In the genomic region with DNA sequence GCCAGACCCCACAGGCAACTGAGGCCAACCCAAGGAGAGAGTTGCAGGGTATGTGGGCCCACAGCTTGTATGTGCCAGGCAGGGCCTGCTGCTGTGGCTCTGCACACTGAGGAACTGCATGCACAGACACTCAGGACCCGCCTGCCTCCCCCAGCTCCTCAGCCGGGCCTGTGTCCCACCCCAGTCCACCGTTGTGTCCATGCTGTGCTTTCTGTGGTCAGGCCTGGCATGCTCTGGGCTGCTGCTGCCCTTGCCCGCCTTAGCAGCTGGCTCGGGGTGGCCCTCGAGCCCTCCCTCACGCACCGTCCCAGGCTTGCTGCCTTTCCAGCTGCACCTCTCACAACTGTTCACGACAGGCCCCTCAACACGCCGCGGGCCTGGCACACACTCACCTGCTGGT, we compare ENCODE assay signal across 13 cellular contexts. TPM values are rescaled to one million over a fixed set of nuclear protein-coding genes. Genes with fewer than 3 reads are reported as not detected.
DNase-seq lines count a peak whose midpoint lies in the region; ATAC-seq and TF ChIP-seq lines count a peak whose summit lies in the region.
"Had no signal": no experiment of that assay in that cellular context is flagged by ENCODE, and none has a peak within 500 bp of the region (broad histone marks: within the 10 kb centered on the region; RNA-seq: fewer than 3 reads in every experiment).

No MANE protein-coding gene starts in this region.

- intact Hi-C loops in heart left ventricle (cut with DNase I): no loop called here
- intact Hi-C loops in left cardiac atrium (cut with DNase I): no loop called here
- intact Hi-C loops in upper lobe of right lung (cut with DNase I): no loop called here

- H3K27me3 Mint-ChIP-seq in activated naive CD8-positive, alpha-beta T cell treated with anti-CD3 and anti-CD28 coated beads, Interleukin-2, amount 50 U/mL, for 24 hours: peaks cover 2% of the 10 kb centered on the region
- no peaks in the 10 kb centered on the region for H3K27me3 Mint-ChIP-seq in naive thymus-derived CD8-positive, alpha-beta T cell

- H3K36me3 ChIP-seq in heart left ventricle: peaks cover 0 to 6% (median 0%) of the 10 kb centered on the region in 9 donors
- H3K36me3 ChIP-seq in upper lobe of right lung: no peaks in the 10 kb centered on the region

- H3K4me3 Mint-ChIP-seq in activated naive CD8-positive, alpha-beta T cell treated with anti-CD3 and anti-CD28 coated beads, Interleukin-2, amount 50 U/mL, for 24 hours: no peak overlapping the region
- peak overlapping the region in 9 of 10 donors; percentile 66 to 100 (median 94) for H3K4me3 Mint-ChIP-seq in naive thymus-derived CD8-positive, alpha-beta T cell

- DNase-seq in heart left ventricle (no peak), left cardiac atrium (no peak), upper lobe of right lung (no peak), occipital lobe (lab: John Stamatoyannopoulos, UW) (no peak), germinal center (ENCODE audit: low spot score) (no peak)
- DNase-seq in activated naive CD8-positive, alpha-beta T cell treated with anti-CD3 and anti-CD28 coated beads, Interleukin-2, amount 50 U/mL, for 24 hours: no peak
- DNase-seq in naive thymus-derived CD8-positive, alpha-beta T cell: no peak
- DNase-seq: activated CD4-positive, alpha-beta T cell treated with anti-CD3 and anti-CD28 coated beads, Interleukin-2, amount 50 U/mL, for 48 hours; NCI-H1694 treated with DMSO at 0.1 percent for 48 hours; NK-92 treated with Interleukin-12 subunit alpha and Interleukin-12 subunit beta, amount 100 ng/mL, for 24 hours; substantia nigra had no signal

- no peaks in the 10 kb centered on the region for H3K27me3 ChIP-seq in heart left ventricle
- H3K27me3 ChIP-seq in upper lobe of right lung: no peaks in the 10 kb centered on the region

- POLR2A ChIA-PET in naive thymus-derived CD8-positive, alpha-beta T cell (lab: Charles Lee): interaction anchor here (1.2 to 1.6 kb wide), 3 partner anchors 22 to 116 kb away, joined by 3 to 6 read pairs (median 3); no protein-coding TSS in a partner anchor

- TF ChIP-seq CTCF in heart left ventricle (IDR thresholded peaks at IDR 0.05) (no peak), upper lobe of right lung (IDR thresholded peaks at IDR 0.05) (no peak)

- TF ChIP-seq POLR2A in heart left ventricle (IDR thresholded peaks at IDR 0.05): no peak

- H3K27ac Mint-ChIP-seq in activated naive CD8-positive, alpha-beta T cell treated with anti-CD3 and anti-CD28 coated beads, Interleukin-2, amount 50 U/mL, for 24 hours: peak overlapping the region; percentile 94
- H3K27ac Mint-ChIP-seq in naive thymus-derived CD8-positive, alpha-beta T cell: peak overlapping the region; percentile 95 to 100 (median 98)

- peaks cover 17 to 90% (median 87%) of the 10 kb centered on the region in 12 donors for H3K4me1 ChIP-seq in heart left ventricle
- H3K4me1 ChIP-seq in upper lobe of right lung: peaks cover 76% of the 10 kb centered on the region

- H3K9me3 ChIP-seq in heart left ventricle (no peaks in the 10 kb centered on the region), upper lobe of right lung (no peaks in the 10 kb centered on the region)

- 89 to 96% (median 91%) methylated on average over 12 of the region's 12 CpGs for WGBS in heart left ventricle, 4 donors

- H3K4me3 ChIP-seq in heart left ventricle (no peak overlapping the region), upper lobe of right lung (no peak overlapping the region)

- ATAC-seq in heart left ventricle: no peak
- ATAC-seq in left cardiac atrium: no peak
- no peak for ATAC-seq in activated naive CD8-positive, alpha-beta T cell treated with anti-CD3 and anti-CD28 coated beads, Interleukin-2, amount 50 U/mL, for 24 hours
- ATAC-seq in naive thymus-derived CD8-positive, alpha-beta T cell: no peak
- ATAC-seq in upper lobe of right lung: no peak
- no peak for ATAC-seq in HG03520 (IDR thresholded peaks at IDR 0.05; ENCODE audit: unreplicated experiment)

- peaks cover 47% of the 10 kb centered on the region for H3K36me3 Mint-ChIP-seq in activated naive CD8-positive, alpha-beta T cell treated with anti-CD3 and anti-CD28 coated beads, Interleukin-2, amount 50 U/mL, for 24 hours (ENCODE audit: low read depth)
- peaks cover 5 to 19% (median 6%) of the 10 kb centered on the region in 3 donors for H3K36me3 Mint-ChIP-seq in naive thymus-derived CD8-positive, alpha-beta T cell

- H3K27ac ChIP-seq in heart left ventricle (peak overlapping the region in 11 of 12 donors; percentile 96 to 100 (median 98)), upper lobe of right lung (peak overlapping the region; percentile 91)

- H3K4me1 Mint-ChIP-seq in activated naive CD8-positive, alpha-beta T cell treated with anti-CD3 and anti-CD28 coated beads, Interleukin-2, amount 50 U/mL, for 24 hours: peaks cover 83% of the 10 kb centered on the region
- peaks cover 56 to 86% (median 82%) of the 10 kb centered on the region in 4 donors for H3K4me1 Mint-ChIP-seq in naive thymus-derived CD8-positive, alpha-beta T cell

- no peaks in the 10 kb centered on the region for H3K9me3 Mint-ChIP-seq in activated naive CD8-positive, alpha-beta T cell treated with anti-CD3 and anti-CD28 coated beads, Interleukin-2, amount 50 U/mL, for 24 hours
- no peaks in the 10 kb centered on the region for H3K9me3 Mint-ChIP-seq in naive thymus-derived CD8-positive, alpha-beta T cell
- H3K9me3 Mint-ChIP-seq: nephron had no signal

RNA-seq across cellular contexts. Expression of gene GYPC, which starts 4.1 kb away (rescaled TPM):
- 100 to 1,000 TPM; 108 to 149 (median 128) TPM for total RNA-seq in heart left ventricle
- polyA plus RNA-seq in heart left ventricle: 100 to 1,000 TPM; 131 to 369 TPM
- 10 to 100 TPM; 77.1 to 86.8 TPM for total RNA-seq in left cardiac atrium
- 100 to 1,000 TPM; 151 to 152 TPM for total RNA-seq in naive thymus-derived CD8-positive, alpha-beta T cell
- 100 to 1,000 TPM; 199 to 303 (median 265) TPM for polyA plus RNA-seq in naive thymus-derived CD8-positive, alpha-beta T cell
- 76.7 TPM for total RNA-seq in upper lobe of right lung
- 17.0 TPM for total RNA-seq in occipital lobe
